1 cellular context compared by ENCODE assay signal in the genomic region with DNA sequence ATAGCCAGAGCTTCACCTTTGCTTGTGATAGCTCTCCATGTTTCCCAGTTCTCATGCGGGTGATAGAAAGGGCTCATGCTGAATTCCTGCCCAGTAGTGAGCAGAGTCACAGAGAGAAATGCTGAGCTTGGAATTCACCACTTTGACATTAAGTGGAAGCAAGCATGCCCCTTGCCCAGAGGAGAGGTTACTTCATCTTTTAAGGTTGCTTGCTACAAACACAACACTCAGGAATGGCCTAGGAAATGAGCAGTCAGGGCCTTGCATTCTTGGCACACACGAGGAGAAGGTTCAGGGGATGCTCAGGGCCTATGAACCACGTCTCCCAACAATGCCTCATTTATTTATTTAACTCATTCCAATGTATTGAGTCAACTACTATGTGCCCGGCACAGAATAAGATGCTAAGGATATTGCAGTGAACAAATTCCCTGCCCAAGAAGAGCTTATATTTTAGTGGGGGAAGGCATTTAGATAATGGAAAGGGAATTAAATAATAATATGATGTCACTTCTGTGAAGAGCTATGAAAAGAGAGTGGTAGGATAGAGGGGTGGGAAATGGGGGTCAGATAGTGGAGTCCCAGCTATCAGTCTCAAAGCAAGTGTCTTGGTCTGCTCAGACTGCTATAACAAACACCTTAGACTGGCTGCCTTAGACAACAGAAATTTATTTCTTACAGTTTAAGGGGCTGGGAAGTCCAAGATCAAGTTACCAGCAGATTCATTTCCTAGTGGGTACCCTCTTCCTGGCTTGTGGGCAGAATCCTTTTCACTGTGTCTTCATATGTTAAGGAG.
TF ChIP-seq lines count a peak whose summit lies in the region.

No MANE protein-coding gene starts in this region.

TF ChIP-seq in GM23338, 12 proteins besides CTCF, POLR2A, EP300 and RAD21 (continued from another document):
- TF ChIP-seq, protein P1, sequence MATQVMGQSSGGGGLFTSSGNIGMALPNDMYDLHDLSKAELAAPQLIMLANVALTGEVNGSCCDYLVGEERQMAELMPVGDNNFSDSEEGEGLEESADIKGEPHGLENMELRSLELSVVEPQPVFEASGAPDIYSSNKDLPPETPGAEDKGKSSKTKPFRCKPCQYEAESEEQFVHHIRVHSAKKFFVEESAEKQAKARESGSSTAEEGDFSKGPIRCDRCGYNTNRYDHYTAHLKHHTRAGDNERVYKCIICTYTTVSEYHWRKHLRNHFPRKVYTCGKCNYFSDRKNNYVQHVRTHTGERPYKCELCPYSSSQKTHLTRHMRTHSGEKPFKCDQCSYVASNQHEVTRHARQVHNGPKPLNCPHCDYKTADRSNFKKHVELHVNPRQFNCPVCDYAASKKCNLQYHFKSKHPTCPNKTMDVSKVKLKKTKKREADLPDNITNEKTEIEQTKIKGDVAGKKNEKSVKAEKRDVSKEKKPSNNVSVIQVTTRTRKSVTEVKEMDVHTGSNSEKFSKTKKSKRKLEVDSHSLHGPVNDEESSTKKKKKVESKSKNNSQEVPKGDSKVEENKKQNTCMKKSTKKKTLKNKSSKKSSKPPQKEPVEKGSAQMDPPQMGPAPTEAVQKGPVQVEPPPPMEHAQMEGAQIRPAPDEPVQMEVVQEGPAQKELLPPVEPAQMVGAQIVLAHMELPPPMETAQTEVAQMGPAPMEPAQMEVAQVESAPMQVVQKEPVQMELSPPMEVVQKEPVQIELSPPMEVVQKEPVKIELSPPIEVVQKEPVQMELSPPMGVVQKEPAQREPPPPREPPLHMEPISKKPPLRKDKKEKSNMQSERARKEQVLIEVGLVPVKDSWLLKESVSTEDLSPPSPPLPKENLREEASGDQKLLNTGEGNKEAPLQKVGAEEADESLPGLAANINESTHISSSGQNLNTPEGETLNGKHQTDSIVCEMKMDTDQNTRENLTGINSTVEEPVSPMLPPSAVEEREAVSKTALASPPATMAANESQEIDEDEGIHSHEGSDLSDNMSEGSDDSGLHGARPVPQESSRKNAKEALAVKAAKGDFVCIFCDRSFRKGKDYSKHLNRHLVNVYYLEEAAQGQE (IDR thresholded peaks at IDR 0.05; ENCODE audit: unreplicated experiment), result no peak
- TF ChIP-seq EZH2phosphoT487 (IDR thresholded peaks at IDR 0.05; ENCODE audit: unreplicated experiment) (no peak), ZNF331 (CRISPR knock-in tag; IDR thresholded peaks at IDR 0.05; ENCODE audit: low read depth) (no peak)
TF ChIP-seq in GM23338: peak in this region for 0.
